1 cellular context compared by ENCODE assay signal in genomic region chr11:60952742-60953170, GRCh38.
TF ChIP-seq lines count a peak whose summit lies in the region.

No MANE protein-coding gene starts in this region.

TF ChIP-seq in GM12878, 131 proteins besides CTCF, POLR2A, EP300 and RAD21:
- TF ChIP-seq CBFB (IDR thresholded peaks at IDR 0.05; ENCODE audit: low read depth) (peak; percentile 7; the same call in 1 of the 2 replicates), MTA3 (IDR thresholded peaks at IDR 0.05; ENCODE audit: borderline replicate concordance, low read length) (0 out of 2 replicates have a peak, but pooled peaks have one; percentile 8), ETV6 (conservative IDR thresholded peaks at IDR 0.05 in 1 of 2, IDR thresholded peaks at IDR 0.05 in 1 of 2; ENCODE audit: borderline replicate concordance in 1 of 2, low read depth in 1 of 2) (peak in 1 of 2 experiments; percentile 7; a peak in 1 of 4 replicates), MAX (IDR thresholded peaks at IDR 0.05; ENCODE audit: low read depth, low read length) (no peak), SMARCA5 (IDR thresholded peaks at IDR 0.05) (peak; percentile 93), HDGF (IDR thresholded peaks at IDR 0.05) (peak; percentile 66)
